ENCODE assay signal across 9 cellular contexts in the genomic region with DNA sequence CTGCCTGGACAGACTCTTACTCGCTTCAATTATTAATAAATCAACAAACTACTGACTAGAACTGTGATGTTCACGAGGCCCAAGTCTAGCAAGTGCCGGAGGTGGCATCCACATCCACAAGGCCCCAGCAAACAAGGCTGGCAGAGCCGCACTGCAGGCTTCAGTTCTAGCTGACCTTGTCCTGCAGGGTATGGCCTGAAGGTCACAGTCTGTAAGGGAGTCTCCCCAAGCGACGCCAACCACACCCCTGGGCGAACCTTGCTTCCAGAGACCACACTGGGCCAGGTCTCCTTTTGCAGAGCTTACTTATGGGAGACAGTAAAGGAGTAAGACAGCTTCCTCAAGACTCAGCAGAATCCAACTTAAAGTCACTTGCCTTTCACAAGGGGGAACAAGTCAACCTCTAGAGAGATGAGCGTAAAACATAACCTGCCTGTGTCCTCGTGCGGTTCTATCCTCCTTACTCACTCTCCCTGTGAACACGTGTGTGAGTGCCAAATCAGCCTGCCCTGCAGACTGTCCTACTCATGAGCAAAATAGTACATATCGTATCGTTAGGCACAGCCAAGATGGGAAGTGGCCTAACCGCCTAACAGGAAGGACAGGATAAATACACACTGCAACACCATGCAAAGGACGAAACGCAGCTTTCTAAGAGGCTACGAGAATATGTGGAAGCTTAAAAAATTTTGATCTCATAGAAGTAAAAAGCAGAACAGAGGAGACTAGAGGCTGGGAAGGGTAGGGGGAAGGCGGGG. TPM values are rescaled to one million over a fixed set of nuclear protein-coding genes. Genes with fewer than 3 reads are reported as not detected.
A peak's percentile ranks its signal among the peaks of the same experiment; 100 is the strongest.
DNase-seq lines count a peak whose midpoint lies in the region; ATAC-seq, FAIRE-seq and TF ChIP-seq lines count a peak whose summit lies in the region.
"Had no signal": no experiment of that assay in that cellular context is flagged by ENCODE, and none has a peak within 500 bp of the region (broad histone marks: within the 10 kb centered on the region; RNA-seq: fewer than 3 reads in every experiment).

No MANE protein-coding gene starts in this region.

- TF ChIP-seq CTCF in K562 (IDR thresholded peaks at IDR 0.05 in 2 of 3, conservative IDR thresholded peaks at IDR 0.05 in 1 of 3; ENCODE audit: insufficient read depth in 2 of 3, low read depth in 1 of 3, low read length in 3 of 3): no peak
- TF ChIP-seq CTCF in transverse colon (IDR thresholded peaks at IDR 0.05): no peak

- H3K4me3 ChIP-seq in K562: no peak overlapping the region
- no peak overlapping the region for H3K4me3 ChIP-seq in transverse colon

- H3K27me3 ChIP-seq in K562 (ENCODE audit: control insufficient read depth in 2 of 2, insufficient read depth in 2 of 2, low read length in 2 of 2) (no peaks in the 10 kb centered on the region), transverse colon (no peaks in the 10 kb centered on the region)

- H3K4me1 Mint-ChIP-seq in activated T-cell treated with anti-CD3 and anti-CD28 coated beads, Interleukin-2, amount 50 U/mL, for 4 hours (ENCODE audit: low read depth): peaks cover 96% of the 10 kb centered on the region

- no peaks in the 10 kb centered on the region for H3K9me3 ChIP-seq in K562 (replicated peaks; ENCODE audit: control insufficient read depth, insufficient read depth, low read depth, low read length)
- no peaks in the 10 kb centered on the region for H3K9me3 ChIP-seq in transverse colon

- H3K9me1 ChIP-seq in K562 (ENCODE audit: control insufficient read depth, insufficient read depth, low read length): no peaks in the 10 kb centered on the region

- no peaks in the 10 kb centered on the region for H3K9me3 Mint-ChIP-seq in activated T-cell treated with anti-CD3 and anti-CD28 coated beads, Interleukin-2, amount 50 U/mL, for 4 hours

- in situ Hi-C loops in K562 (cut with MboI) (no loop called here), transverse colon (cut with MboI; ENCODE audit: low pct_ligation_motif_present in 1 of 4, low pct_unique_long_range_greater_than_20kb in 1 of 4, low sequenced_read_pairs in 3 of 4) (no loop called here)

- CTCF ChIA-PET in K562 (lab: Yijun Ruan, JAX; ENCODE audit: low intra/inter-chr PET ratio): no interaction called here

- FAIRE-seq in K562 (lab: Jason Lieb, UNC): peak; percentile 49

- TF ChIP-seq POLR2A in K562 (conservative IDR thresholded peaks at IDR 0.05) (no peak), transverse colon (IDR thresholded peaks at IDR 0.05) (peak; percentile 31)

- 80% methylated on average over 15 of the region's 18 CpGs for WGBS in K562 (ENCODE audit: insufficient coverage, low coverage, missing lambda C conversion rate)
- 70 to 73% methylated on average over 8 to 18 of the region's 18 CpGs for WGBS in transverse colon (ENCODE audit: low coverage in 1 of 2), 2 donors

- intact Hi-C loops in K562 (cut with micrococcal nuclease): no loop called here
- intact Hi-C loops in transverse colon (cut with DNase I; ENCODE audit: low total_unique reads): no loop called here

- no peak overlapping the region for H3K9ac ChIP-seq in K562 (ENCODE audit: insufficient read depth in 1 of 2, low read depth in 2 of 2, low read length in 2 of 2)

- 0 out of 2 replicates have a peak, but pooled peaks cover 13% of the 10 kb centered on the region for H4K20me1 ChIP-seq in K562 (replicated peaks; ENCODE audit: control insufficient read depth, insufficient read depth, low read length)

- no TSS peak for BruUV-seq in K562 (replicated peaks; lab: Mats Ljungman, UMichigan)

- H3K79me2 ChIP-seq in K562 (ENCODE audit: control insufficient read depth, insufficient read depth, low read length): peaks cover 36% of the 10 kb centered on the region

- TF ChIP-seq EP300 in K562 (IDR thresholded peaks at IDR 0.05; ENCODE audit: low read length) (no peak), transverse colon (IDR thresholded peaks at IDR 0.05; ENCODE audit: low read depth) (no peak)

- ATAC-seq in activated T-cell treated with anti-CD3 and anti-CD28 coated beads, Interleukin-2, amount 50 U/mL, for 4 hours: no peak
- no peak for ATAC-seq in K562
- no peak for ATAC-seq in HG02588 (IDR thresholded peaks at IDR 0.05; ENCODE audit: unreplicated experiment)
- ATAC-seq in HG02981 (IDR thresholded peaks at IDR 0.05; ENCODE audit: unreplicated experiment): no peak

- H3K4me1 ChIP-seq in K562 (replicated peaks in 1 of 2; ENCODE audit: control insufficient read depth in 2 of 2, insufficient read depth in 2 of 2, low read length in 2 of 2) (peaks cover 36 to 43% of the 10 kb centered on the region in 2 experiments), transverse colon (peaks cover 54 to 99% (median 65%) of the 10 kb centered on the region in 4 donors)

- no peak for TF ChIP-seq RAD21 in K562 (CRISPR knock-in tag; conservative IDR thresholded peaks at IDR 0.05 in 1 of 2, IDR thresholded peaks at IDR 0.05 in 1 of 2)

- H2AFZ ChIP-seq in K562 (ENCODE audit: low read depth, low read length): no peak overlapping the region

- H3K4me3 Mint-ChIP-seq in activated T-cell treated with anti-CD3 and anti-CD28 coated beads, Interleukin-2, amount 50 U/mL, for 4 hours: peak overlapping the region; percentile 51

- DNase-seq in activated T-cell treated with anti-CD3 and anti-CD28 coated beads, Interleukin-2, amount 50 U/mL, for 4 hours: no peak
- DNase-seq in activated T-cell treated with anti-CD3 and anti-CD28 coated beads for 4 hours (no peak), K562 (ENCODE audit: extremely low read depth in 1 of 4, low spot score in 3 of 4) (no peak), medulla oblongata (ENCODE audit: extremely low spot score) (peak; percentile 70), transverse colon (peak; percentile 55), T1000 (lab: John Stamatoyannopoulos, UW) (no peak)
- DNase-seq: NCI-H1436 treated with DMSO at 0.1 percent for 48 hours had no signal

- H3K36me3 Mint-ChIP-seq in activated T-cell treated with anti-CD3 and anti-CD28 coated beads, Interleukin-2, amount 50 U/mL, for 4 hours (ENCODE audit: insufficient read depth): peaks cover 5% of the 10 kb centered on the region

- H3K27ac ChIP-seq in K562 (ENCODE audit: extremely low read depth, low read depth, low read length) (no peak overlapping the region), transverse colon (peak overlapping the region; percentile 76 to 86 (median 80))

- no peaks in the 10 kb centered on the region for H3K27me3 Mint-ChIP-seq in activated T-cell treated with anti-CD3 and anti-CD28 coated beads, Interleukin-2, amount 50 U/mL, for 4 hours (ENCODE audit: low read depth)

- POLR2A ChIA-PET in K562 (lab: Yijun Ruan, JAX): no interaction called here

- H3K4me2 ChIP-seq in K562 (ENCODE audit: insufficient read depth, low read length): no peak overlapping the region

- H3K36me3 ChIP-seq in K562 (ENCODE audit: control insufficient read depth, insufficient read depth, low read length): peaks cover 32% of the 10 kb centered on the region; the same call in 2 of the 3 replicates
- H3K36me3 ChIP-seq in transverse colon: no peaks in the 10 kb centered on the region

TF ChIP-seq in K562, 482 proteins besides CTCF, POLR2A, EP300 and RAD21 (continues in another document):
- TF ChIP-seq ZNF253 (CRISPR knock-in tag; conservative IDR thresholded peaks at IDR 0.05) (no peak), CTBP1 (IDR thresholded peaks at IDR 0.05; ENCODE audit: borderline replicate concordance) (no peak), NR3C1 (CRISPR knock-in tag; IDR thresholded peaks at IDR 0.05) (no peak)

RNA-seq across cellular contexts. Expression of gene FAM53B, which starts 22.7 kb away (rescaled TPM):
- total RNA-seq in activated T-cell treated with anti-CD3 and anti-CD28 coated beads, Interleukin-2, amount 50 U/mL, for 4 hours: 10 to 100 TPM; 12.9 to 19.2 (median 18.2) TPM
- total RNA-seq in K562 (2011; cell fraction: chromatin; rRNA removed; ENCODE audit: low replicate concordance): 11.6 and 20.0 TPM in 2 replicates
- 13.0 and 13.7 TPM in 2 replicates for total RNA-seq in K562 (2011; cell fraction: nucleolus; rRNA removed)
- total RNA-seq in K562 (2011; cell fraction: nucleoplasm; rRNA removed): 8.9 and 12.2 TPM in 2 replicates
- total RNA-seq in K562 (2014; rRNA removed) (11.9 and 17.2 TPM in 2 replicates), K562 (2014; rRNA removed; fragmentation: Illumina TruSeq; extraction: Trizol) (4.2 and 5.0 TPM in 2 replicates), K562 (2015; rRNA removed; fragmentation: Illumina TruSeq; extraction: Trizol) (10.6 and 10.8 TPM in 2 replicates), K562 (2021) (16.5 and 17.0 TPM in 2 replicates), transverse colon (100 to 1,000 TPM in 1 of 4 donors, 10 to 100 TPM in 3; 41.0 to 110 (median 50.0) TPM)
- polyA plus RNA-seq in K562 (2011; rRNA removed) (3.9 and 4.5 TPM in 2 replicates), K562 (2014; fragmentation: Illumina TruSeq; extraction: Trizol) (5.0 and 7.5 TPM in 2 replicates), K562 (2014; fragmentation: Nextera tagmentation; extraction: Ambion mirVana) (under 1 TPM; 0.03 to 0.08 TPM), K562 (2014; rRNA removed) (6.5 and 6.6 TPM in 2 replicates)
- polyA plus RNA-seq in K562 (2011; cell fraction: cytosol; rRNA removed): 5.1 and 9.0 TPM in 2 replicates
- 5.9 and 8.3 TPM in 2 replicates for polyA plus RNA-seq in K562 (2011; cell fraction: nucleus; rRNA removed)
- polyA plus RNA-seq in K562 (2012): 7.8 and 8.4 TPM in 2 replicates
- polyA minus RNA-seq in K562 (2011; rRNA and poly(A)+ RNA removed): 6.9 and 7.9 TPM in 2 replicates
- polyA minus RNA-seq in K562 (2011; cell fraction: cytosol; rRNA and poly(A)+ RNA removed): 10.2 and 11.9 TPM in 2 replicates
- 5.5 and 9.6 TPM in 2 replicates for polyA minus RNA-seq in K562 (2011; cell fraction: nucleus; rRNA and poly(A)+ RNA removed)

Comparison
In these comparisons a context has a peak if more than half of its experiments do, and no peak if none do; other contexts are left out.
1. DNase-seq: peak in medulla oblongata (single experiment) and transverse colon (single experiment); none in activated T-cell treated with anti-CD3 and anti-CD28 coated beads, Interleukin-2, amount 50 U/mL, for 4 hours (single experiment), activated T-cell treated with anti-CD3 and anti-CD28 coated beads for 4 hours (single experiment), K562 (0 of 4) and T1000 (single experiment).